ENCODE assay signal across 23 cellular contexts in the genomic region with DNA sequence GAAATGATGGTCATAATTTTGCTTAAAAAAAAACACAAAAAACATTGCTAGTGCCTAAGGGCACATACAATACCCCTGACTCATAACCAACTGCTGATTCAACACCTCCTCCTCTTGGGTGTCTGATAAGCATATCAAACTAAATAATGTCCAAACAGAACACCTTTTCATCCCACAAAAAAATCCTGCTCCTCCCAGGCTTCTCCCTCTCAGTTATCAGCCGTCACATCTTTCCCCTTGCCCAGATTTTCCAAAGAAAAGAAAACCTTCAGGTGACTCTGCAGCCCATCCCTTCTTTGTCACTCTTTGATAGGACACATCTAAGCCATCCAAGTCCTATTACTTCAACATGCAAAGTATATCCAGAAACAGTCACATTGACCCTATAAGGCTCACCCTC. TPM values are rescaled to one million over a fixed set of nuclear protein-coding genes. Genes with fewer than 3 reads are reported as not detected.
DNase-seq lines count a peak whose midpoint lies in the region; ATAC-seq and TF ChIP-seq lines count a peak whose summit lies in the region.
"Had no signal": no experiment of that assay in that cellular context is flagged by ENCODE, and none has a peak within 500 bp of the region (broad histone marks: within the 10 kb centered on the region; RNA-seq: fewer than 3 reads in every experiment).

No MANE protein-coding gene starts in this region.

- H3K27ac ChIP-seq in RWPE1 (no peak overlapping the region), osteoblast (ENCODE audit: low read depth, low read length) (no peak overlapping the region)
- H3K27ac ChIP-seq: 22Rv1; adrenal gland; BLaER1 treated with 17β-estradiol and CSF1 and Interleukin-3, amounts not matched to agents 10 nM and 100 nM; skin epidermis; suprapubic skin had no signal

- no peak for ATAC-seq in GM21528 (IDR thresholded peaks at IDR 0.05; ENCODE audit: low FRiP score, unreplicated experiment)
- ATAC-seq: naive thymus-derived CD8-positive, alpha-beta T cell had no signal

- no peak overlapping the region for H2AFZ ChIP-seq in osteoblast (ENCODE audit: low read length)

- no peaks in the 10 kb centered on the region for H3K9me3 ChIP-seq in osteoblast (ENCODE audit: low read depth, low read length)
- H3K9me3 ChIP-seq: adrenal gland, suprapubic skin had no signal

- CTCF ChIA-PET in RWPE1 (lab: Yijun Ruan, JAX) = no interaction called here

- H3K4me3 ChIP-seq in epithelial cell of esophagus (ENCODE audit: low read length) = no peak overlapping the region
- H3K4me3 ChIP-seq in osteoblast (ENCODE audit: insufficient read depth, low read length) = no peak overlapping the region
- H3K4me3 ChIP-seq: adrenal gland; BLaER1 treated with 17β-estradiol and CSF1 and Interleukin-3, amounts not matched to agents 10 nM and 100 nM; skin epidermis; suprapubic skin had no signal

- DNase-seq in NCI-H146 treated with DMSO at 0.1 percent for 48 hours (lab: John Stamatoyannopoulos, UW; ENCODE audit: unreplicated experiment) (peak; percentile 13), NCI-H146 (lab: John Stamatoyannopoulos, UW) (no peak), RWPE1 (ENCODE audit: low spot score) (peak; percentile 65), epithelial cell of esophagus (ENCODE audit: low read depth) (peak; percentile 53), KBM-7 (no peak), osteoblast (ENCODE audit: insufficient read length, low spot score, missing footprints) (no peak), NCI-H2081 treated with DMSO at 0.1 percent for 48 hours (lab: John Stamatoyannopoulos, UW) (no peak)
- DNase-seq: activated CD4-positive, alpha-beta T cell treated with anti-CD3 and anti-CD28 coated beads for 48 hours; activated CD8-positive, alpha-beta memory T cell treated with anti-CD3 and anti-CD28 coated beads, Interleukin-2, amount 50 U/mL, for 4 hours; activated effector memory CD4-positive, alpha-beta T cell treated with Interleukin-2 at 50 U/mL for 16 hours; adrenal gland; central memory CD4-positive, alpha-beta T cell; effector CD8-positive, alpha-beta T cell; H7; KG1; naive thymus-derived CD8-positive, alpha-beta T cell; NCI-H1092 treated with DMSO at 0.1 percent for 48 hours; NCI-H748 treated with DMSO at 0.1 percent for 48 hours had no signal

- no peak for TF ChIP-seq CTCF in RWPE1 (conservative IDR thresholded peaks at IDR 0.05; ENCODE audit: low read depth)
- no peak for TF ChIP-seq CTCF in epithelial cell of esophagus (IDR thresholded peaks at IDR 0.05; ENCODE audit: insufficient read depth, low read depth, low read length, missing control alignments)
- TF ChIP-seq CTCF in osteoblast (IDR thresholded peaks at IDR 0.05; ENCODE audit: extremely low read depth, low read depth, low read length) = no peak

- no peaks in the 10 kb centered on the region for H3K79me2 ChIP-seq in osteoblast (ENCODE audit: insufficient read depth, low read length)

- POLR2A ChIA-PET in RWPE1 (lab: Yijun Ruan, JAX; ENCODE audit: low non-redundant PET) = no interaction called here

- no peaks in the 10 kb centered on the region for H3K27me3 ChIP-seq in osteoblast (ENCODE audit: insufficient read depth, low read length)
- H3K27me3 ChIP-seq: adrenal gland; BLaER1 treated with 17β-estradiol and CSF1 and Interleukin-3, amounts not matched to agents 10 nM and 100 nM; suprapubic skin had no signal

- in situ Hi-C loops in KBM-7 (cut with MboI; ENCODE audit: low pct_unique_long_range_greater_than_20kb, low sequenced_read_pairs) = no loop called here

- H3K36me3 ChIP-seq in osteoblast (ENCODE audit: insufficient read depth, low read length) = no peaks in the 10 kb centered on the region
- H3K36me3 ChIP-seq: adrenal gland, suprapubic skin had no signal

- no peak overlapping the region for H3K4me2 ChIP-seq in osteoblast (ENCODE audit: insufficient read depth, low read length)
- H3K4me2 ChIP-seq: BLaER1 treated with 17β-estradiol and CSF1 and Interleukin-3, amounts not matched to agents 10 nM and 100 nM had no signal

- peaks cover 3% of the 10 kb centered on the region for H4K20me1 ChIP-seq in osteoblast (ENCODE audit: insufficient read depth, low read length)

- peaks cover 18% of the 10 kb centered on the region for H3K4me1 ChIP-seq in osteoblast (ENCODE audit: insufficient read depth, low read length)
- H3K4me1 ChIP-seq: adrenal gland; BLaER1 treated with 17β-estradiol and CSF1 and Interleukin-3, amounts not matched to agents 10 nM and 100 nM; suprapubic skin had no signal

RNA-seq across cellular contexts. Expression of gene ABCC4, which starts 46.9 kb away (rescaled TPM):
- total RNA-seq in osteoblast = 27.5 and 41.5 TPM in 2 replicates

Comparison
In these comparisons a context has a peak if more than half of its experiments do, and no peak if none do; other contexts are left out.
1. DNase-seq: peak in NCI-H146 treated with DMSO at 0.1 percent for 48 hours (single experiment), RWPE1 (single experiment) and epithelial cell of esophagus (single experiment); none in NCI-H146 (single experiment), KBM-7 (single experiment), osteoblast (single experiment) and NCI-H2081 treated with DMSO at 0.1 percent for 48 hours (single experiment).